Comparison of ENCODE assay signal across 13 cellular contexts in the genomic region with DNA sequence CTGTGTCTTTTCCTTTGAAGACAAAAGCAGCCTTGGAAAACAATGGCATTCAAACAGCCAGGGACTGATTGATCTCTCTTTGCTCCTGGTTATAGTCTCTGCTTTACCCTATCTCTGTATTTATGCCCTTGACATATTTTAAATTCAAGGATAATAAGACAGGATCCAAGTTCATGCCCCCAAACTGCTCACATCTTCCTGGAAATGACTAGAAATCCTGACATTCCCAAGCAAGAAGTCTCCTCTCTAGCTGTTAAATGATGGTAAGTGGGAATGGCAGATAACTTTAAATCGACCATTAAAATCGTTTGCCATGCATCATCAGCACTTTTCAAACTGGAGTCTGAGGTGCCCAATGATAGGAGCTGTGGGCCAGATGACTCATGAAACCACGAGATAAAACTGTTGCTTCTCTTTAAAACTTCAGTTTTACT.
DNase-seq lines count a peak whose midpoint lies in the region; ATAC-seq and TF ChIP-seq lines count a peak whose summit lies in the region.
"Had no signal": no experiment of that assay in that cellular context is flagged by ENCODE, and none has a peak within 500 bp of the region (broad histone marks: within the 10 kb centered on the region; RNA-seq: fewer than 3 reads in every experiment).

No MANE protein-coding gene starts in this region.

- no peaks in the 10 kb centered on the region for H3K79me2 ChIP-seq in PC-3 (ENCODE audit: low read length)

- no peak overlapping the region for H3K27ac ChIP-seq in PC-3 (ENCODE audit: low read length)
- H3K27ac ChIP-seq: colonic mucosa, psoas muscle had no signal

- POLR2A ChIA-PET in PC-3 (lab: Charles Lee; ENCODE audit: unreplicated experiment), result no interaction called here

- H3K9me2 ChIP-seq in PC-3 (replicated peaks; ENCODE audit: low read length), result no peaks in the 10 kb centered on the region

- peak; percentile 6 for DNase-seq in EL
- DNase-seq in PC-3, result peak; percentile 6
- DNase-seq in fibroblast of mammary gland (ENCODE audit: low read depth), result peak; percentile 78
- no peak for DNase-seq in sciatic nerve (ENCODE audit: low spot score)
- DNase-seq in NK-92 (lab: John Stamatoyannopoulos, UW; ENCODE audit: unreplicated experiment), result no peak
- DNase-seq in NCI-H187 (lab: John Stamatoyannopoulos, UW), result no peak
- no peak for DNase-seq in ureter (ENCODE audit: low spot score)
- DNase-seq: activated T-cell treated with anti-CD3 and anti-CD28 coated beads, Interleukin-2, amount 50 U/mL, for 24 hours; colonic mucosa; heart right ventricle; NCI-H1436 treated with DMSO at 0.1 percent for 48 hours; psoas muscle had no signal

- H4K20me1 ChIP-seq in PC-3 (ENCODE audit: low read length), result no peaks in the 10 kb centered on the region

- no TSS peak for BruUV-seq in PC-3 (replicated peaks; lab: Mats Ljungman, UMichigan)

- H3K4me3 ChIP-seq in PC-3 (ENCODE audit: low read length) (no peak overlapping the region), fibroblast of mammary gland (ENCODE audit: control insufficient read depth, low read depth, low read length) (no peak overlapping the region)
- H3K4me3 ChIP-seq: colonic mucosa, heart right ventricle, psoas muscle had no signal

- intact Hi-C loops in PC-3 (cut with micrococcal nuclease), result no loop called here
- intact Hi-C loops in sciatic nerve (cut with DNase I), result no loop called here

- H3K4me2 ChIP-seq in PC-3 (ENCODE audit: low read length), result no peak overlapping the region

- H2AFZ ChIP-seq in PC-3 (ENCODE audit: low read length), result no peak overlapping the region

- ATAC-seq in PC-3, result no peak
- peak; percentile 13 for ATAC-seq in sciatic nerve
- ATAC-seq in GM18868 (IDR thresholded peaks at IDR 0.05; ENCODE audit: unreplicated experiment), result no peak
- ATAC-seq: heart right ventricle, psoas muscle had no signal

- no peak for TF ChIP-seq CTCF in PC-3 (conservative IDR thresholded peaks at IDR 0.05; ENCODE audit: low read depth, low read length)
- TF ChIP-seq CTCF in fibroblast of mammary gland (conservative IDR thresholded peaks at IDR 0.05; ENCODE audit: control insufficient read depth, insufficient read depth, low read depth, low read length), result no peak

- H3K36me3 ChIP-seq in PC-3 (ENCODE audit: low read depth, low read length), result no peaks in the 10 kb centered on the region
- H3K36me3 ChIP-seq: colonic mucosa, heart right ventricle had no signal

- H3K9ac ChIP-seq in PC-3 (ENCODE audit: low read length), result no peak overlapping the region

- CTCF ChIA-PET in PC-3 (lab: Charles Lee), result interaction anchor here (0.7 kb wide), 1 partner anchor 86 kb away, joined by 3 read pairs; no protein-coding TSS in a partner anchor

- peaks cover 9% of the 10 kb centered on the region for H3K4me1 ChIP-seq in PC-3 (ENCODE audit: insufficient read depth, low read length)
- H3K4me1 ChIP-seq: colonic mucosa had no signal

- no peaks in the 10 kb centered on the region for H3K27me3 ChIP-seq in PC-3 (ENCODE audit: low read length)
- H3K27me3 ChIP-seq: colonic mucosa, heart right ventricle had no signal

- H3K9me3 ChIP-seq in PC-3 (ENCODE audit: low read length), result no peaks in the 10 kb centered on the region
- H3K9me3 ChIP-seq: colonic mucosa, heart right ventricle, psoas muscle had no signal

- no peaks in the 10 kb centered on the region for H3F3A ChIP-seq in PC-3 (ENCODE audit: low read length, unreplicated experiment)

Comparison
In these comparisons a context has a peak if more than half of its experiments do, and no peak if none do; other contexts are left out.
1. DNase-seq: peak in EL (single experiment), PC-3 (single experiment) and fibroblast of mammary gland (single experiment); none in sciatic nerve (single experiment), NK-92 (single experiment), NCI-H187 (0 of 2) and ureter (single experiment).